In the genomic region with DNA sequence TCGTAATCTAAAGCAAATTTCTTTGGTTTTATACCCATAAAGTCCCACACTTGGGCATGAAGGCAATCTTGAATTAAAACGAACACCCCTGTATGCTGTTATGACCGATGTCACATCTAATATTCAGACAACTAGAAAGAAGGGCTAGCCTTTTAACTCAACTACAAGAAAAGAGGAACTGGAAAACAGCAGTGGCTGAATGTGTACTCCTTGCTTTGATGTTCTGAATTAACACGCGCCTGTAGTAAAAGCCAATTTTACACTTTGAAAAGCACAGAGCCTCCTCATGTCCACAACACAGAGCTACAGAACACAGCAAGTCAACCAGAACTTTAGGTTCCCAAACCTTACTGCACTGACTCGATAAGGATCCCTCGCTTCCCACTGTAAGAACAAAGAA, we compare ENCODE assay signal across 9 cellular contexts.
DNase-seq lines count a peak whose midpoint lies in the region; ATAC-seq and TF ChIP-seq lines count a peak whose summit lies in the region.
"Had no signal": no experiment of that assay in that cellular context is flagged by ENCODE, and none has a peak within 500 bp of the region (broad histone marks: within the 10 kb centered on the region; RNA-seq: fewer than 3 reads in every experiment).

No MANE protein-coding gene starts in this region.

- TF ChIP-seq CTCF in left lung (IDR thresholded peaks at IDR 0.05) = no peak

- peaks cover 13 to 43% (median 20%) of the 10 kb centered on the region in 3 donors for H3K36me3 Mint-ChIP-seq in CD8-positive, alpha-beta memory T cell

- H3K27ac Mint-ChIP-seq in CD8-positive, alpha-beta memory T cell = peak overlapping the region in 1 of 8 donors; percentile 37

- no peaks in the 10 kb centered on the region for H3K9me3 ChIP-seq in CD8-positive, alpha-beta memory T cell (ENCODE audit: low read length)
- H3K9me3 ChIP-seq in left lung = no peaks in the 10 kb centered on the region

- H3K4me1 ChIP-seq in CD8-positive, alpha-beta memory T cell (ENCODE audit: insufficient read depth, low read length) = peaks cover 39% of the 10 kb centered on the region
- H3K4me1 ChIP-seq in left lung = peaks cover 17 to 94% of the 10 kb centered on the region in 2 donors

- POLR2A ChIA-PET in CD8-positive, alpha-beta memory T cell (lab: Charles Lee) = no interaction called here

- H3K27me3 Mint-ChIP-seq in CD8-positive, alpha-beta memory T cell = no peaks in the 10 kb centered on the region

- CTCF ChIA-PET in CD8-positive, alpha-beta memory T cell (lab: Charles Lee) = no interaction called here

- H3K27me3 ChIP-seq in CD8-positive, alpha-beta memory T cell (ENCODE audit: insufficient read depth, low read length, poor library complexity, severe bottlenecking) = no peaks in the 10 kb centered on the region
- no peaks in the 10 kb centered on the region for H3K27me3 ChIP-seq in left lung

- no peak overlapping the region for H3K27ac ChIP-seq in CD8-positive, alpha-beta memory T cell (ENCODE audit: low read depth, low read length)
- H3K27ac ChIP-seq in left lung = peak overlapping the region; percentile 34 to 69

- H3K9me3 Mint-ChIP-seq in CD8-positive, alpha-beta memory T cell = peaks cover 0 to 12% (median 7%) of the 10 kb centered on the region in 5 donors

- peak overlapping the region in 1 of 7 donors; percentile 33 for H3K4me3 Mint-ChIP-seq in CD8-positive, alpha-beta memory T cell

- intact Hi-C loops in left lung (cut with DNase I) = no loop called here

- peak; percentile 72 for ATAC-seq in GM21381 (IDR thresholded peaks at IDR 0.05; ENCODE audit: unreplicated experiment)
- no peak for ATAC-seq in left lung
- no peak for ATAC-seq in HG02763 (IDR thresholded peaks at IDR 0.05; ENCODE audit: unreplicated experiment)
- ATAC-seq in SK-N-SH treated with all-trans-retinoic acid at 6 μM for 48 hours = no peak

- no peaks in the 10 kb centered on the region for H3K36me3 ChIP-seq in CD8-positive, alpha-beta memory T cell (ENCODE audit: insufficient read depth, low read length)
- no peaks in the 10 kb centered on the region for H3K36me3 ChIP-seq in left lung

- H3K4me3 ChIP-seq in CD8-positive, alpha-beta memory T cell (ENCODE audit: low read length) = peak overlapping the region; percentile 25
- H3K4me3 ChIP-seq in left lung = no peak overlapping the region

- no peak for DNase-seq in CD8-positive, alpha-beta memory T cell
- peak; percentile 80 for DNase-seq in MV-4-11 (lab: John Stamatoyannopoulos, UW)
- no peak for DNase-seq in left lung
- no peak for DNase-seq in NCI-H226
- no peak for DNase-seq in NCI-H128 (lab: John Stamatoyannopoulos, UW; ENCODE audit: unreplicated experiment)
- DNase-seq: retina had no signal

- H3K4me1 Mint-ChIP-seq in CD8-positive, alpha-beta memory T cell = peaks cover 39 to 77% (median 72%) of the 10 kb centered on the region in 3 donors

TF ChIP-seq in SK-N-SH treated with all-trans-retinoic acid at 6 μM for 48 hours, 23 proteins besides CTCF, POLR2A, EP300 and RAD21:
- no peak for TF ChIP-seq PPARA (CRISPR knock-in tag; IDR thresholded peaks at IDR 0.05; ENCODE audit: borderline replicate concordance)
- no peak for TF ChIP-seq SNAI2 (CRISPR knock-in tag; IDR thresholded peaks at IDR 0.05)
- TF ChIP-seq, protein P1, sequence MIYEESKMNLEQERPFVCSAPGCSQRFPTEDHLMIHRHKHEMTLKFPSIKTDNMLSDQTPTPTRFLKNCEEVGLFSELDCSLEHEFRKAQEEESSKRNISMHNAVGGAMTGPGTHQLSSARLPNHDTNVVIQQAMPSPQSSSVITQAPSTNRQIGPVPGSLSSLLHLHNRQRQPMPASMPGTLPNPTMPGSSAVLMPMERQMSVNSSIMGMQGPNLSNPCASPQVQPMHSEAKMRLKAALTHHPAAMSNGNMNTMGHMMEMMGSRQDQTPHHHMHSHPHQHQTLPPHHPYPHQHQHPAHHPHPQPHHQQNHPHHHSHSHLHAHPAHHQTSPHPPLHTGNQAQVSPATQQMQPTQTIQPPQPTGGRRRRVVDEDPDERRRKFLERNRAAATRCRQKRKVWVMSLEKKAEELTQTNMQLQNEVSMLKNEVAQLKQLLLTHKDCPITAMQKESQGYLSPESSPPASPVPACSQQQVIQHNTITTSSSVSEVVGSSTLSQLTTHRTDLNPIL (CRISPR knock-in tag; IDR thresholded peaks at IDR 0.05; ENCODE audit: low read depth) = no peak
- no peak for TF ChIP-seq ZFP30 (CRISPR knock-in tag; IDR thresholded peaks at IDR 0.05)
- TF ChIP-seq, protein P2, sequence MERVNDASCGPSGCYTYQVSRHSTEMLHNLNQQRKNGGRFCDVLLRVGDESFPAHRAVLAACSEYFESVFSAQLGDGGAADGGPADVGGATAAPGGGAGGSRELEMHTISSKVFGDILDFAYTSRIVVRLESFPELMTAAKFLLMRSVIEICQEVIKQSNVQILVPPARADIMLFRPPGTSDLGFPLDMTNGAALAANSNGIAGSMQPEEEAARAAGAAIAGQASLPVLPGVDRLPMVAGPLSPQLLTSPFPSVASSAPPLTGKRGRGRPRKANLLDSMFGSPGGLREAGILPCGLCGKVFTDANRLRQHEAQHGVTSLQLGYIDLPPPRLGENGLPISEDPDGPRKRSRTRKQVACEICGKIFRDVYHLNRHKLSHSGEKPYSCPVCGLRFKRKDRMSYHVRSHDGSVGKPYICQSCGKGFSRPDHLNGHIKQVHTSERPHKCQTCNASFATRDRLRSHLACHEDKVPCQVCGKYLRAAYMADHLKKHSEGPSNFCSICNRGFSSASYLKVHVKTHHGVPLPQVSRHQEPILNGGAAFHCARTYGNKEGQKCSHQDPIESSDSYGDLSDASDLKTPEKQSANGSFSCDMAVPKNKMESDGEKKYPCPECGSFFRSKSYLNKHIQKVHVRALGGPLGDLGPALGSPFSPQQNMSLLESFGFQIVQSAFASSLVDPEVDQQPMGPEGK (CRISPR knock-in tag; IDR thresholded peaks at IDR 0.05; ENCODE audit: borderline replicate concordance) = no peak
- no peak for TF ChIP-seq ZNF8 (CRISPR knock-in tag; IDR thresholded peaks at IDR 0.05)
- TF ChIP-seq, protein P3, sequence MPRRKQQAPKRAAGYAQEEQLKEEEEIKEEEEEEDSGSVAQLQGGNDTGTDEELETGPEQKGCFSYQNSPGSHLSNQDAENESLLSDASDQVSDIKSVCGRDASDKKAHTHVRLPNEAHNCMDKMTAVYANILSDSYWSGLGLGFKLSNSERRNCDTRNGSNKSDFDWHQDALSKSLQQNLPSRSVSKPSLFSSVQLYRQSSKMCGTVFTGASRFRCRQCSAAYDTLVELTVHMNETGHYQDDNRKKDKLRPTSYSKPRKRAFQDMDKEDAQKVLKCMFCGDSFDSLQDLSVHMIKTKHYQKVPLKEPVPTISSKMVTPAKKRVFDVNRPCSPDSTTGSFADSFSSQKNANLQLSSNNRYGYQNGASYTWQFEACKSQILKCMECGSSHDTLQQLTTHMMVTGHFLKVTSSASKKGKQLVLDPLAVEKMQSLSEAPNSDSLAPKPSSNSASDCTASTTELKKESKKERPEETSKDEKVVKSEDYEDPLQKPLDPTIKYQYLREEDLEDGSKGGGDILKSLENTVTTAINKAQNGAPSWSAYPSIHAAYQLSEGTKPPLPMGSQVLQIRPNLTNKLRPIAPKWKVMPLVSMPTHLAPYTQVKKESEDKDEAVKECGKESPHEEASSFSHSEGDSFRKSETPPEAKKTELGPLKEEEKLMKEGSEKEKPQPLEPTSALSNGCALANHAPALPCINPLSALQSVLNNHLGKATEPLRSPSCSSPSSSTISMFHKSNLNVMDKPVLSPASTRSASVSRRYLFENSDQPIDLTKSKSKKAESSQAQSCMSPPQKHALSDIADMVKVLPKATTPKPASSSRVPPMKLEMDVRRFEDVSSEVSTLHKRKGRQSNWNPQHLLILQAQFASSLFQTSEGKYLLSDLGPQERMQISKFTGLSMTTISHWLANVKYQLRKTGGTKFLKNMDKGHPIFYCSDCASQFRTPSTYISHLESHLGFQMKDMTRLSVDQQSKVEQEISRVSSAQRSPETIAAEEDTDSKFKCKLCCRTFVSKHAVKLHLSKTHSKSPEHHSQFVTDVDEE (CRISPR knock-in tag; IDR thresholded peaks at IDR 0.05) = no peak
- TF ChIP-seq ARNTL (CRISPR knock-in tag; IDR thresholded peaks at IDR 0.05; ENCODE audit: borderline replicate concordance, low read depth) = no peak
TF ChIP-seq in SK-N-SH treated with all-trans-retinoic acid at 6 μM for 48 hours: peak in this region for 0.
